ENCODE assay signal across 1 cellular context in the genomic region with DNA sequence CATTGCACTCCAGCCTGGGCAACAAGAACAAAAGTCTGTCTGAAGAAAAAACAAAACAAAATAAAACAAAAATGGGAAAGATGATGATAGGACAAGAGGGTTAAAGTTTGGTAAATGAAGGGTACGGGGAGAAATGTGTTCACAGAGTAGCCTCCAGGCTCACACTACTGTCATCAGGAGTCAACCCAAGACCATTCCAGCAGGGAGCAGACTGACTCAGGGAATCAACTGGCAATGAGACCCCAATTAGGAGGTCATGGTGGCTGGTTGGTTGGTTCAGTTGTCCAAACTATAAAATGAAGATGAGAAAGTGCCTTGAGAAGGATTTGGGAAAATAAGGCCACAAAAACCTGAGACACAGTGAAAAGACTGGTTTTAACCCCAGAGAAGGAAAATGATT.
TF ChIP-seq lines count a peak whose summit lies in the region.

No MANE protein-coding gene starts in this region.

TF ChIP-seq in Ishikawa, 13 proteins besides CTCF, POLR2A, EP300 and RAD21 (continued from another document):
- TF ChIP-seq, protein P1, sequence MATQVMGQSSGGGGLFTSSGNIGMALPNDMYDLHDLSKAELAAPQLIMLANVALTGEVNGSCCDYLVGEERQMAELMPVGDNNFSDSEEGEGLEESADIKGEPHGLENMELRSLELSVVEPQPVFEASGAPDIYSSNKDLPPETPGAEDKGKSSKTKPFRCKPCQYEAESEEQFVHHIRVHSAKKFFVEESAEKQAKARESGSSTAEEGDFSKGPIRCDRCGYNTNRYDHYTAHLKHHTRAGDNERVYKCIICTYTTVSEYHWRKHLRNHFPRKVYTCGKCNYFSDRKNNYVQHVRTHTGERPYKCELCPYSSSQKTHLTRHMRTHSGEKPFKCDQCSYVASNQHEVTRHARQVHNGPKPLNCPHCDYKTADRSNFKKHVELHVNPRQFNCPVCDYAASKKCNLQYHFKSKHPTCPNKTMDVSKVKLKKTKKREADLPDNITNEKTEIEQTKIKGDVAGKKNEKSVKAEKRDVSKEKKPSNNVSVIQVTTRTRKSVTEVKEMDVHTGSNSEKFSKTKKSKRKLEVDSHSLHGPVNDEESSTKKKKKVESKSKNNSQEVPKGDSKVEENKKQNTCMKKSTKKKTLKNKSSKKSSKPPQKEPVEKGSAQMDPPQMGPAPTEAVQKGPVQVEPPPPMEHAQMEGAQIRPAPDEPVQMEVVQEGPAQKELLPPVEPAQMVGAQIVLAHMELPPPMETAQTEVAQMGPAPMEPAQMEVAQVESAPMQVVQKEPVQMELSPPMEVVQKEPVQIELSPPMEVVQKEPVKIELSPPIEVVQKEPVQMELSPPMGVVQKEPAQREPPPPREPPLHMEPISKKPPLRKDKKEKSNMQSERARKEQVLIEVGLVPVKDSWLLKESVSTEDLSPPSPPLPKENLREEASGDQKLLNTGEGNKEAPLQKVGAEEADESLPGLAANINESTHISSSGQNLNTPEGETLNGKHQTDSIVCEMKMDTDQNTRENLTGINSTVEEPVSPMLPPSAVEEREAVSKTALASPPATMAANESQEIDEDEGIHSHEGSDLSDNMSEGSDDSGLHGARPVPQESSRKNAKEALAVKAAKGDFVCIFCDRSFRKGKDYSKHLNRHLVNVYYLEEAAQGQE (IDR thresholded peaks at IDR 0.05; ENCODE audit: low read depth): no peak
- TF ChIP-seq CREB1 (IDR thresholded peaks at IDR 0.05; ENCODE audit: low read depth) (no peak), YY1 (IDR thresholded peaks at IDR 0.05; ENCODE audit: low read depth) (no peak), NFIC (IDR thresholded peaks at IDR 0.05) (no peak), TCF12 (IDR thresholded peaks at IDR 0.05; ENCODE audit: low read depth) (no peak), TEAD4 (IDR thresholded peaks at IDR 0.05) (no peak), ZBTB7A (IDR thresholded peaks at IDR 0.05; ENCODE audit: low read depth) (no peak)
- TF ChIP-seq, protein P2, sequence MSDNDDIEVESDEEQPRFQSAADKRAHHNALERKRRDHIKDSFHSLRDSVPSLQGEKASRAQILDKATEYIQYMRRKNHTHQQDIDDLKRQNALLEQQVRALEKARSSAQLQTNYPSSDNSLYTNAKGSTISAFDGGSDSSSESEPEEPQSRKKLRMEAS (IDR thresholded peaks at IDR 0.05): no peak
- TF ChIP-seq, protein P3, sequence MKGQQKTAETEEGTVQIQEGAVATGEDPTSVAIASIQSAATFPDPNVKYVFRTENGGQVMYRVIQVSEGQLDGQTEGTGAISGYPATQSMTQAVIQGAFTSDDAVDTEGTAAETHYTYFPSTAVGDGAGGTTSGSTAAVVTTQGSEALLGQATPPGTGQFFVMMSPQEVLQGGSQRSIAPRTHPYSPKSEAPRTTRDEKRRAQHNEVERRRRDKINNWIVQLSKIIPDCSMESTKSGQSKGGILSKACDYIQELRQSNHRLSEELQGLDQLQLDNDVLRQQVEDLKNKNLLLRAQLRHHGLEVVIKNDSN (IDR thresholded peaks at IDR 0.05): no peak
